13 cellular contexts compared by ENCODE assay signal in the genomic region with DNA sequence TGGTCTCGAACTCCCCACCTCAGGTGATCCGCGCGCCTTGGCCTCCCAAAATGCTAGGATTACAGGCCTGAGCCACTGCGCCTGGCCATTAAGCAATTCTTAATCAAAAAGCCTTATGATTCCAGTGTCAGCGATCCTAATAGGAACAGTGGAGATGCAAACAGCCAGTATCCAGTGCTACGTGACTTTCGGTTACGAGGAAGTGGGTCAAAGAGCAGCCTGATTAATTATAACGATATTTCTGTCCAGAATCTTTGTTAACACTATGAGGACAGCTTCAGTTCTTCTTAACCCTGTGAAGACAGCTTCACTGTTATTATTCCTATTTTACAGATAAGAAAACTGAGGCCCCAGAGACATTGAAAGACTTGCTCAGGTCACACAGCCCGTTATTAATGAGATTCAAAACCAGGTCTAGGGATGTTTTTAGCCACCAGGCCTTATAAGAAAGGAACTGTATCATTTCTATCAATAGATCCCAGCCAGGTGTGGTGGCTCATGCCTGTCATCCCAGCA. TPM values are rescaled to one million over a fixed set of nuclear protein-coding genes. Genes with fewer than 3 reads are reported as not detected.
A peak's percentile ranks its signal among the peaks of the same experiment; 100 is the strongest.
DNase-seq lines count a peak whose midpoint lies in the region; ATAC-seq and TF ChIP-seq lines count a peak whose summit lies in the region.
"Had no signal": no experiment of that assay in that cellular context is flagged by ENCODE, and none has a peak within 500 bp of the region (broad histone marks: within the 10 kb centered on the region; RNA-seq: fewer than 3 reads in every experiment).

No MANE protein-coding gene starts in this region.

- no peak overlapping the region for H3K9ac ChIP-seq in OCI-LY3 (ENCODE audit: low read length)
- H3K9ac ChIP-seq: SK-N-SH had no signal

- no peak overlapping the region for H3K27ac ChIP-seq in OCI-LY3 (ENCODE audit: low read length)
- peak overlapping the region; percentile 31 for H3K27ac ChIP-seq in brain microvascular endothelial cell
- H3K27ac ChIP-seq in spleen: peak overlapping the region in 5 of 8 donors; percentile 28 to 74 (median 56)

- ATAC-seq in GM18519 (IDR thresholded peaks at IDR 0.05; ENCODE audit: low FRiP score, unreplicated experiment): no peak

- intact Hi-C loops in spleen (cut with DNase I; ENCODE audit: low total_unique reads): no loop called here

- DNase-seq in CD1c-positive myeloid dendritic cell (ENCODE audit: extremely low spot score): peak; percentile 51
- no peak for DNase-seq in brain microvascular endothelial cell
- DNase-seq in spleen: no peak
- DNase-seq in HCEC 1CT: no peak
- DNase-seq in activated gamma-delta T cell treated with Interleukin-2 at 50 U/mL for 16 hours: no peak
- DNase-seq: NCI-H1417 treated with DMSO at 0.1 percent for 48 hours, NCI-H1930, NCI-H526 treated with DMSO at 0.1 percent for 48 hours, Right ventricle myocardium superior, SK-N-SH, T-helper 1 cell had no signal

- H3K36me3 ChIP-seq in OCI-LY3 (replicated peaks; ENCODE audit: low read depth, low read length) (no peaks in the 10 kb centered on the region), brain microvascular endothelial cell (replicated peaks) (no peaks in the 10 kb centered on the region), spleen (no peaks in the 10 kb centered on the region)

- no peak for TF ChIP-seq POLR2A in spleen (IDR thresholded peaks at IDR 0.05)

- TF ChIP-seq CTCF in OCI-LY3 (IDR thresholded peaks at IDR 0.05; ENCODE audit: low read depth, low read length) (no peak), brain microvascular endothelial cell (IDR thresholded peaks at IDR 0.05; ENCODE audit: low read depth, low read length, missing control alignments) (no peak), spleen (IDR thresholded peaks at IDR 0.05 in 8 of 11, conservative IDR thresholded peaks at IDR 0.05 in 3 of 11) (no peak)

- no peaks in the 10 kb centered on the region for H3K79me2 ChIP-seq in OCI-LY3 (ENCODE audit: low read length)

- WGBS in spleen, 5 donors: 80 to 90% (median 89%) methylated on average over 11 of the region's 11 CpGs

- H4K20me1 ChIP-seq in OCI-LY3 (ENCODE audit: insufficient read depth, low read length): no peaks in the 10 kb centered on the region

- no peaks in the 10 kb centered on the region for H3K9me3 ChIP-seq in OCI-LY3 (ENCODE audit: insufficient read depth, low read length)
- H3K9me3 ChIP-seq in spleen: no peaks in the 10 kb centered on the region
- H3K9me3 ChIP-seq: SK-N-SH had no signal

- in situ Hi-C loops in brain microvascular endothelial cell (cut with HindIII; ENCODE audit: low pct_ligation_motif_present, low sequenced_read_pairs): no loop called here

- H3K4me2 ChIP-seq in OCI-LY3 (ENCODE audit: low read length): peak overlapping the region; percentile 41
- H3K4me2 ChIP-seq: SK-N-SH had no signal

- no peak overlapping the region for H3K4me3 ChIP-seq in OCI-LY3 (ENCODE audit: low read length)
- no peak overlapping the region for H3K4me3 ChIP-seq in brain microvascular endothelial cell (ENCODE audit: low read depth, low read length)
- H3K4me3 ChIP-seq in spleen: no peak overlapping the region

- H3K27me3 ChIP-seq in OCI-LY3 (ENCODE audit: low read depth, low read length): no peaks in the 10 kb centered on the region
- no peaks in the 10 kb centered on the region for H3K27me3 ChIP-seq in brain microvascular endothelial cell (replicated peaks)
- no peaks in the 10 kb centered on the region for H3K27me3 ChIP-seq in spleen (replicated peaks in 1 of 7)

- H3K4me1 ChIP-seq in OCI-LY3 (ENCODE audit: low read length) (peaks cover 84% of the 10 kb centered on the region), spleen (peaks cover 0 to 51% (median 19%) of the 10 kb centered on the region in 6 donors)

- peak overlapping the region; percentile 26; the same call in 1 of the 2 replicates for H2AFZ ChIP-seq in OCI-LY3 (ENCODE audit: low read depth, low read length)

RNA-seq across cellular contexts. Expression of a gene that starts 17.3 kb away (rescaled TPM):
- 100 to 1,000 TPM; 351 to 930 (median 819) TPM for total RNA-seq in spleen
- 100 to 1,000 TPM; 178 to 629 (median 302) TPM for polyA plus RNA-seq in spleen

RNA-seq across cellular contexts. Expression of a gene that starts 36.3 kb away (rescaled TPM):
- total RNA-seq in spleen: 10 to 100 TPM; 51.8 to 96.3 (median 64.8) TPM
- 10 to 100 TPM; 45.2 to 57.3 (median 49.0) TPM for polyA plus RNA-seq in spleen
